11 cellular contexts compared by ENCODE assay signal in genomic region chr5:93226202-93226735, GRCh38.
"Had no signal": no experiment of that assay in that cellular context is flagged by ENCODE, and none has a peak within 500 bp of the region (broad histone marks: within the 10 kb centered on the region; RNA-seq: fewer than 3 reads in every experiment).

No MANE protein-coding gene starts in this region.

- H3K27me3 ChIP-seq: body of pancreas, gastrocnemius medialis, heart right ventricle, stomach had no signal

- H3K36me3 ChIP-seq: gastrocnemius medialis, heart right ventricle, stomach had no signal

- H3K27ac ChIP-seq: body of pancreas, gastrocnemius medialis, heart right ventricle had no signal

- H3K4me1 ChIP-seq: body of pancreas, gastrocnemius medialis, heart right ventricle, stomach had no signal

- DNase-seq: activated CD8-positive, alpha-beta memory T cell treated with anti-CD3 and anti-CD28 coated beads, Interleukin-2, amount 10 ng/mL, durations not matched to agents 7 days and 5 days; activated effector memory CD4-positive, alpha-beta T cell treated with Interleukin-2 at 50 U/mL for 16 hours; activated T-cell treated with anti-CD3 and anti-CD28 coated beads, Interleukin-2, amount 50 U/mL, for 24 hours; body of pancreas; gastrocnemius medialis; heart right ventricle; stimulated activated CD4-positive, alpha-beta T cell treated with anti-CD3 and anti-CD28 coated beads, Interleukin-15, amount 100 ng/mL, for 24 hours; stimulated activated CD4-positive, alpha-beta T cell treated with anti-CD3 and anti-CD28 coated beads, Interleukin-4, amount 100 ng/mL, for 24 hours; stomach had no signal

- FAIRE-seq: islet of Langerhans, urothelium cell line had no signal

- H3K9me3 ChIP-seq: body of pancreas, gastrocnemius medialis, heart right ventricle, stomach had no signal

- H3K4me3 ChIP-seq: body of pancreas, gastrocnemius medialis, heart right ventricle, stomach had no signal
